27 cellular contexts compared by ENCODE assay signal in genomic region chr12:59321278-59321677, GRCh38.
"Had no signal": no experiment of that assay in that cellular context is flagged by ENCODE, and none has a peak within 500 bp of the region (broad histone marks: within the 10 kb centered on the region; RNA-seq: fewer than 3 reads in every experiment).

No MANE protein-coding gene starts in this region.

- H3K36me3 ChIP-seq: brain microvascular endothelial cell, colonic mucosa, heart left ventricle had no signal

- FAIRE-seq: astrocyte, bronchial epithelial cell, frontal cortex had no signal

- H3K4me1 ChIP-seq: colonic mucosa, heart left ventricle had no signal

- H3K9me3 ChIP-seq: colonic mucosa, heart left ventricle had no signal

- H3K36me3 Mint-ChIP-seq: activated naive CD4-positive, alpha-beta T cell treated with anti-CD3 and anti-CD28 coated beads, Interleukin-2, amount 10 ng/mL, durations not matched to agents 7 days and 5 days; activated naive CD4-positive, alpha-beta T cell treated with anti-CD3 and anti-CD28 coated beads, Interleukin-2, amount 50 U/mL, for 72 hours; activated naive CD8-positive, alpha-beta T cell treated with anti-CD3 and anti-CD28 coated beads, Interleukin-2, amount 10 ng/mL, durations not matched to agents 7 days and 5 days had no signal

- H3K9me3 Mint-ChIP-seq: activated CD4-positive, alpha-beta T cell treated with anti-CD3 and anti-CD28 coated beads, Interleukin-2, amount 10 ng/mL, durations not matched to agents 7 days and 5 days; activated naive CD4-positive, alpha-beta T cell treated with anti-CD3 and anti-CD28 coated beads, Interleukin-2, amount 10 ng/mL, durations not matched to agents 7 days and 5 days; activated naive CD4-positive, alpha-beta T cell treated with anti-CD3 and anti-CD28 coated beads, Interleukin-2, amount 50 U/mL, for 72 hours; activated naive CD8-positive, alpha-beta T cell treated with anti-CD3 and anti-CD28 coated beads, Interleukin-2, amount 10 ng/mL, durations not matched to agents 7 days and 5 days; activated T-cell treated with anti-CD3 and anti-CD28 coated beads, Interleukin-2, amount 50 U/mL, for 24 hours; activated T-cell treated with anti-CD3 and anti-CD28 coated beads, Interleukin-2, amount 50 U/mL, for 72 hours; endodermal cell had no signal

- H3K4me1 Mint-ChIP-seq: activated CD4-positive, alpha-beta memory T cell treated with anti-CD3 and anti-CD28 coated beads, Interleukin-2, amount 10 ng/mL, durations not matched to agents 7 days and 5 days; activated CD4-positive, alpha-beta T cell treated with anti-CD3 and anti-CD28 coated beads, Interleukin-2, amount 10 ng/mL, durations not matched to agents 7 days and 5 days; activated naive CD4-positive, alpha-beta T cell treated with anti-CD3 and anti-CD28 coated beads, Interleukin-2, amount 10 ng/mL, durations not matched to agents 7 days and 5 days; activated naive CD8-positive, alpha-beta T cell treated with anti-CD3 and anti-CD28 coated beads, Interleukin-2, amount 10 ng/mL, durations not matched to agents 7 days and 5 days had no signal

- H3K4me3 Mint-ChIP-seq: activated CD4-positive, alpha-beta memory T cell treated with anti-CD3 and anti-CD28 coated beads, Interleukin-2, amount 10 ng/mL, durations not matched to agents 7 days and 5 days; activated CD4-positive, alpha-beta T cell treated with anti-CD3 and anti-CD28 coated beads, Interleukin-2, amount 10 ng/mL, durations not matched to agents 7 days and 5 days; activated naive CD4-positive, alpha-beta T cell treated with anti-CD3 and anti-CD28 coated beads, Interleukin-2, amount 10 ng/mL, durations not matched to agents 7 days and 5 days; activated naive CD8-positive, alpha-beta T cell treated with anti-CD3 and anti-CD28 coated beads, Interleukin-2, amount 10 ng/mL, durations not matched to agents 7 days and 5 days; activated T-cell treated with anti-CD3 and anti-CD28 coated beads, Interleukin-2, amount 50 U/mL, for 24 hours; activated T-cell treated with anti-CD3 and anti-CD28 coated beads, Interleukin-2, amount 50 U/mL, for 72 hours; endodermal cell had no signal

- H3K27me3 ChIP-seq: brain microvascular endothelial cell, colonic mucosa, heart left ventricle had no signal

- H3K4me3 ChIP-seq: colonic mucosa, heart left ventricle had no signal

- H3K27ac ChIP-seq: brain microvascular endothelial cell, colonic mucosa, heart left ventricle had no signal

- ATAC-seq: activated naive CD4-positive, alpha-beta T cell treated with anti-CD3 and anti-CD28 coated beads, Interleukin-2, amount 50 U/mL, for 72 hours; activated T-cell treated with anti-CD3 and anti-CD28 coated beads, Interleukin-2, amount 50 U/mL, for 72 hours; esophagus mucosa; heart left ventricle had no signal

- DNase-seq: activated CD4-positive, alpha-beta memory T cell treated with anti-CD3 and anti-CD28 coated beads, Interleukin-2, amount 10 ng/mL, durations not matched to agents 7 days and 5 days; activated CD4-positive, alpha-beta T cell treated with anti-CD3 and anti-CD28 coated beads for 1 hour; activated CD4-positive, alpha-beta T cell treated with anti-CD3 and anti-CD28 coated beads for 4 hours; activated CD4-positive, alpha-beta T cell treated with anti-CD3 and anti-CD28 coated beads, Interleukin-2, amount 10 ng/mL, durations not matched to agents 7 days and 5 days; activated CD4-positive, alpha-beta T cell treated with anti-CD3 and anti-CD28 coated beads, Interleukin-2, amount 50 U/mL, for 4 hours; activated CD8-positive, alpha-beta memory T cell treated with anti-CD3 and anti-CD28 coated beads, Interleukin-2, amount 50 U/mL, for 48 hours; activated gamma-delta T cell; activated naive CD4-positive, alpha-beta T cell; activated naive CD4-positive, alpha-beta T cell treated with anti-CD3 and anti-CD28 coated beads, Interleukin-2, amount 10 ng/mL, durations not matched to agents 7 days and 5 days; activated naive CD8-positive, alpha-beta T cell treated with anti-CD3 and anti-CD28 coated beads, Interleukin-2, amount 10 ng/mL, durations not matched to agents 7 days and 5 days; activated T-cell treated with anti-CD3 and anti-CD28 coated beads for 4 hours; activated T-cell treated with anti-CD3 and anti-CD28 coated beads, Interleukin-2, amount 50 U/mL, for 24 hours; activated T-cell treated with anti-CD3 and anti-CD28 coated beads, Interleukin-2, amount 50 U/mL, for 72 hours; anterior cingulate cortex; brain microvascular endothelial cell; colonic mucosa; effector memory CD4-positive, alpha-beta T cell; endodermal cell; foreskin fibroblast; glutamatergic neuron; heart left ventricle; T-helper 2 cell had no signal

- H3K27ac Mint-ChIP-seq: activated CD4-positive, alpha-beta memory T cell treated with anti-CD3 and anti-CD28 coated beads, Interleukin-2, amount 10 ng/mL, durations not matched to agents 7 days and 5 days; activated CD4-positive, alpha-beta T cell treated with anti-CD3 and anti-CD28 coated beads, Interleukin-2, amount 10 ng/mL, durations not matched to agents 7 days and 5 days; activated naive CD4-positive, alpha-beta T cell treated with anti-CD3 and anti-CD28 coated beads, Interleukin-2, amount 10 ng/mL, durations not matched to agents 7 days and 5 days; activated naive CD4-positive, alpha-beta T cell treated with anti-CD3 and anti-CD28 coated beads, Interleukin-2, amount 50 U/mL, for 72 hours; activated naive CD8-positive, alpha-beta T cell treated with anti-CD3 and anti-CD28 coated beads, Interleukin-2, amount 10 ng/mL, durations not matched to agents 7 days and 5 days; activated T-cell treated with anti-CD3 and anti-CD28 coated beads, Interleukin-2, amount 50 U/mL, for 24 hours; activated T-cell treated with anti-CD3 and anti-CD28 coated beads, Interleukin-2, amount 50 U/mL, for 72 hours; endodermal cell had no signal

- H3K27me3 Mint-ChIP-seq: activated CD4-positive, alpha-beta memory T cell treated with anti-CD3 and anti-CD28 coated beads, Interleukin-2, amount 10 ng/mL, durations not matched to agents 7 days and 5 days; activated CD4-positive, alpha-beta T cell treated with anti-CD3 and anti-CD28 coated beads, Interleukin-2, amount 10 ng/mL, durations not matched to agents 7 days and 5 days; activated naive CD4-positive, alpha-beta T cell treated with anti-CD3 and anti-CD28 coated beads, Interleukin-2, amount 10 ng/mL, durations not matched to agents 7 days and 5 days; activated naive CD8-positive, alpha-beta T cell treated with anti-CD3 and anti-CD28 coated beads, Interleukin-2, amount 10 ng/mL, durations not matched to agents 7 days and 5 days had no signal
